In genomic region chr3:9942934-9943690, GRCh38 we compare ENCODE assay signal across 19 cellular contexts. TPM values are rescaled to one million over a fixed set of nuclear protein-coding genes. Genes with fewer than 3 reads are reported as not detected.
DNase-seq lines count a peak whose midpoint lies in the region; ATAC-seq and TF ChIP-seq lines count a peak whose summit lies in the region.
"Had no signal": no experiment of that assay in that cellular context is flagged by ENCODE, and none has a peak within 500 bp of the region (broad histone marks: within the 10 kb centered on the region; RNA-seq: fewer than 3 reads in every experiment).

No MANE protein-coding gene starts in this region.

- H3K23ac ChIP-seq in mesendoderm (ENCODE audit: low read length): no peak overlapping the region

- no peak for DNase-seq in activated CD4-positive, alpha-beta T cell treated with anti-CD3 and anti-CD28 coated beads, Interleukin-2, amount 10 ng/mL, durations not matched to agents 24 days and 14 days
- no peak for DNase-seq in activated CD4-positive, alpha-beta T cell treated with anti-CD3 and anti-CD28 coated beads, Interleukin-2, amount 50 U/mL, for 48 hours
- no peak for DNase-seq in CD8-positive, alpha-beta memory T cell
- DNase-seq in T-helper 17 cell: no peak
- no peak for DNase-seq in neural crest cell (ENCODE audit: low read depth, low spot score)
- no peak for DNase-seq in progenitor cell of endocrine pancreas (ENCODE audit: low spot score, unreplicated experiment)
- DNase-seq in mesendoderm: no peak
- DNase-seq: 8988T, GOT3, HFFc6, MG63, NCI-H1092, NCI-H146, NCI-H2081 treated with DMSO at 0.1 percent for 48 hours, NCI-H510A treated with DMSO at 0.1 percent for 48 hours, NCI-H82, PC-3 had no signal

- H3K27me3 Mint-ChIP-seq in activated CD4-positive, alpha-beta T cell treated with anti-CD3 and anti-CD28 coated beads, Interleukin-2, amount 10 ng/mL, durations not matched to agents 24 days and 14 days: no peaks in the 10 kb centered on the region
- no peaks in the 10 kb centered on the region for H3K27me3 Mint-ChIP-seq in CD8-positive, alpha-beta memory T cell
- no peaks in the 10 kb centered on the region for H3K27me3 Mint-ChIP-seq in T-helper 17 cell
- peaks cover 4% of the 10 kb centered on the region for H3K27me3 Mint-ChIP-seq in neural crest cell (ENCODE audit: low read depth)
- peaks cover 3% of the 10 kb centered on the region for H3K27me3 Mint-ChIP-seq in progenitor cell of endocrine pancreas

- no peaks in the 10 kb centered on the region for H3K9me3 Mint-ChIP-seq in activated CD4-positive, alpha-beta T cell treated with anti-CD3 and anti-CD28 coated beads, Interleukin-2, amount 10 ng/mL, durations not matched to agents 24 days and 14 days
- no peaks in the 10 kb centered on the region for H3K9me3 Mint-ChIP-seq in CD8-positive, alpha-beta memory T cell
- H3K9me3 Mint-ChIP-seq in neural crest cell (no peaks in the 10 kb centered on the region), progenitor cell of endocrine pancreas (ENCODE audit: low read depth) (no peaks in the 10 kb centered on the region)
- H3K9me3 Mint-ChIP-seq: HFFc6 had no signal

- no peak overlapping the region for H3K27ac ChIP-seq in CD8-positive, alpha-beta memory T cell (ENCODE audit: low read depth, low read length)
- no peak overlapping the region for H3K27ac ChIP-seq in mesendoderm (ENCODE audit: low read depth, low read length)
- H3K27ac ChIP-seq: BLaER1 treated with 17β-estradiol and CSF1 and Interleukin-3, amounts not matched to agents 10 nM and 100 nM had no signal

- H3K18ac ChIP-seq in mesendoderm (ENCODE audit: low read length): no peak overlapping the region

- H3K4me2 ChIP-seq in mesendoderm (ENCODE audit: low read length): no peak overlapping the region
- H3K4me2 ChIP-seq: BLaER1 treated with 17β-estradiol and CSF1 and Interleukin-3, amounts not matched to agents 10 nM and 100 nM had no signal

- H2BK120ac ChIP-seq in mesendoderm (ENCODE audit: low read depth, low read length): no peak overlapping the region

- H3K27ac Mint-ChIP-seq in activated CD4-positive, alpha-beta T cell treated with anti-CD3 and anti-CD28 coated beads, Interleukin-2, amount 10 ng/mL, durations not matched to agents 24 days and 14 days: peak overlapping the region; percentile 15
- peak overlapping the region in 6 of 8 donors; percentile 20 to 93 (median 58) for H3K27ac Mint-ChIP-seq in CD8-positive, alpha-beta memory T cell
- H3K27ac Mint-ChIP-seq in T-helper 17 cell: peak overlapping the region; percentile 54
- H3K27ac Mint-ChIP-seq in neural crest cell (ENCODE audit: unreplicated experiment): no peak overlapping the region
- no peak overlapping the region for H3K27ac Mint-ChIP-seq in progenitor cell of endocrine pancreas
- H3K27ac Mint-ChIP-seq: HFFc6 had no signal

- no peak overlapping the region for H2BK15ac ChIP-seq in mesendoderm (replicated peaks; ENCODE audit: low read depth)

- peaks cover 6% of the 10 kb centered on the region for H3K36me3 ChIP-seq in CD8-positive, alpha-beta memory T cell (ENCODE audit: insufficient read depth, low read length)
- no peaks in the 10 kb centered on the region for H3K36me3 ChIP-seq in mesendoderm (ENCODE audit: control insufficient read depth, insufficient read depth, low read length)
- H3K36me3 ChIP-seq: MG63 had no signal

- no peaks in the 10 kb centered on the region for H3K79me1 ChIP-seq in mesendoderm (ENCODE audit: low read length)

- intact Hi-C loops in activated CD4-positive, alpha-beta T cell treated with anti-CD3 and anti-CD28 coated beads, Interleukin-2, amount 10 ng/mL, durations not matched to agents 24 days and 14 days (cut with micrococcal nuclease): no loop called here

- no peak overlapping the region for H3K9ac ChIP-seq in mesendoderm (ENCODE audit: low read length)
- H3K9ac ChIP-seq: BLaER1 treated with 17β-estradiol and CSF1 and Interleukin-3, amounts not matched to agents 10 nM and 100 nM had no signal

- no peak overlapping the region for H4K8ac ChIP-seq in mesendoderm (ENCODE audit: low read depth, low read length)

- H3K27me3 ChIP-seq in CD8-positive, alpha-beta memory T cell (ENCODE audit: insufficient read depth, low read length, poor library complexity, severe bottlenecking): no peaks in the 10 kb centered on the region
- H3K27me3 ChIP-seq in mesendoderm (ENCODE audit: insufficient read depth, low read length, poor library complexity): no peaks in the 10 kb centered on the region
- H3K27me3 ChIP-seq: BLaER1 treated with 17β-estradiol and CSF1 and Interleukin-3, amounts not matched to agents 10 nM and 100 nM; MG63 had no signal

- H2AK5ac ChIP-seq in mesendoderm (ENCODE audit: low read length): no peak overlapping the region

- WGBS in mesendoderm (ENCODE audit: extremely low coverage, insufficient coverage, low lambda C conversion rate): no CpG with 5 or more reads among the region's 11 CpGs

- TF ChIP-seq CTCF in neural crest cell (conservative IDR thresholded peaks at IDR 0.05) (no peak), progenitor cell of endocrine pancreas (IDR thresholded peaks at IDR 0.05; ENCODE audit: unreplicated experiment) (no peak)

- no peaks in the 10 kb centered on the region for H3K9me3 ChIP-seq in CD8-positive, alpha-beta memory T cell (ENCODE audit: low read length)
- H3K9me3 ChIP-seq in T-helper 17 cell (ENCODE audit: control insufficient read depth, low read length, poor library complexity, severe bottlenecking): no peaks in the 10 kb centered on the region
- H3K9me3 ChIP-seq: MG63 had no signal

- no peak overlapping the region for H3K4ac ChIP-seq in mesendoderm (ENCODE audit: low read depth, low read length)

- H3K4me3 Mint-ChIP-seq in activated CD4-positive, alpha-beta T cell treated with anti-CD3 and anti-CD28 coated beads, Interleukin-2, amount 10 ng/mL, durations not matched to agents 24 days and 14 days: no peak overlapping the region
- peak overlapping the region in 1 of 7 donors; percentile 40 for H3K4me3 Mint-ChIP-seq in CD8-positive, alpha-beta memory T cell
- H3K4me3 Mint-ChIP-seq in T-helper 17 cell (no peak overlapping the region), neural crest cell (peak overlapping the region; percentile 39), progenitor cell of endocrine pancreas (ENCODE audit: low read depth) (no peak overlapping the region)
- H3K4me3 Mint-ChIP-seq: HFFc6 had no signal

- no peak overlapping the region for H2BK5ac ChIP-seq in mesendoderm (ENCODE audit: low read length)

- CTCF ChIA-PET in CD8-positive, alpha-beta memory T cell (lab: Charles Lee): interaction anchor here (1.2 to 2.0 kb wide), 3 partner anchors 10 to 287 kb away, joined by 3 to 10 read pairs (median 9); partner anchors contain the start of gene CRELD1

- H3K4me1 Mint-ChIP-seq in activated CD4-positive, alpha-beta T cell treated with anti-CD3 and anti-CD28 coated beads, Interleukin-2, amount 10 ng/mL, durations not matched to agents 24 days and 14 days: peaks cover 6% of the 10 kb centered on the region
- no peaks in the 10 kb centered on the region for H3K4me1 Mint-ChIP-seq in CD8-positive, alpha-beta memory T cell
- H3K4me1 Mint-ChIP-seq in T-helper 17 cell (peaks cover 2% of the 10 kb centered on the region), neural crest cell (peaks cover 8% of the 10 kb centered on the region), progenitor cell of endocrine pancreas (ENCODE audit: low read depth) (peaks cover 1% of the 10 kb centered on the region)

- POLR2A ChIA-PET in CD8-positive, alpha-beta memory T cell (lab: Charles Lee): no interaction called here

- H3K36me3 Mint-ChIP-seq in activated CD4-positive, alpha-beta T cell treated with anti-CD3 and anti-CD28 coated beads, Interleukin-2, amount 10 ng/mL, durations not matched to agents 24 days and 14 days (ENCODE audit: low read depth): peaks cover 29% of the 10 kb centered on the region
- H3K36me3 Mint-ChIP-seq in CD8-positive, alpha-beta memory T cell: peaks cover 0 to 42% (median 4%) of the 10 kb centered on the region in 3 donors
- H3K36me3 Mint-ChIP-seq in T-helper 17 cell (ENCODE audit: low read depth) (no peaks in the 10 kb centered on the region), neural crest cell (ENCODE audit: low read depth) (peaks cover 3% of the 10 kb centered on the region), progenitor cell of endocrine pancreas (ENCODE audit: insufficient read depth) (peaks cover 9% of the 10 kb centered on the region)

- no peak overlapping the region for H3K56ac ChIP-seq in mesendoderm (ENCODE audit: low read length)

- H3K4me3 ChIP-seq in CD8-positive, alpha-beta memory T cell (ENCODE audit: low read length): no peak overlapping the region
- no peak overlapping the region for H3K4me3 ChIP-seq in mesendoderm (ENCODE audit: low read length)
- H3K4me3 ChIP-seq: BLaER1 treated with 17β-estradiol and CSF1 and Interleukin-3, amounts not matched to agents 10 nM and 100 nM; MG63 had no signal

- no peak for ATAC-seq in T-helper 17 cell
- ATAC-seq in HG03460 (IDR thresholded peaks at IDR 0.05; ENCODE audit: unreplicated experiment): no peak
- ATAC-seq: PC-3 had no signal

- H3K4me1 ChIP-seq in CD8-positive, alpha-beta memory T cell (ENCODE audit: insufficient read depth, low read length): no peaks in the 10 kb centered on the region
- H3K4me1 ChIP-seq in mesendoderm (ENCODE audit: control insufficient read depth, low read depth, low read length): no peaks in the 10 kb centered on the region
- H3K4me1 ChIP-seq: BLaER1 treated with 17β-estradiol and CSF1 and Interleukin-3, amounts not matched to agents 10 nM and 100 nM had no signal

- no peak overlapping the region for H4K5ac ChIP-seq in mesendoderm (ENCODE audit: low read length)

- H3K79me2 ChIP-seq in mesendoderm (ENCODE audit: control insufficient read depth, insufficient read depth, low read length): no peaks in the 10 kb centered on the region

RNA-seq across cellular contexts. Expression of gene PRRT3, which starts 9.1 kb away (rescaled TPM):
- 11.8 and 13.5 TPM in 2 replicates for total RNA-seq in activated CD4-positive, alpha-beta T cell treated with anti-CD3 and anti-CD28 coated beads, Interleukin-2, amount 10 ng/mL, durations not matched to agents 24 days and 14 days
- 10 to 100 TPM; 12.1 to 12.3 TPM for total RNA-seq in CD8-positive, alpha-beta memory T cell
- 5.4 TPM for polyA plus RNA-seq in CD8-positive, alpha-beta memory T cell
- total RNA-seq in T-helper 17 cell (1 to 10 TPM; 5.8 to 5.9 TPM), neural crest cell (5.7 and 6.4 TPM in 2 replicates), progenitor cell of endocrine pancreas (10.4 and 11.4 TPM in 2 replicates)
- polyA plus RNA-seq in mesendoderm (2013, experiment 1 of 2): 2.7 TPM
- 2.6 TPM for polyA plus RNA-seq in mesendoderm (2013, experiment 2 of 2)

RNA-seq across cellular contexts. Expression of gene CRELD1, which starts 9.5 kb away (rescaled TPM):
- total RNA-seq in activated CD4-positive, alpha-beta T cell treated with anti-CD3 and anti-CD28 coated beads, Interleukin-2, amount 10 ng/mL, durations not matched to agents 24 days and 14 days: 22.7 and 23.4 TPM in 2 replicates
- total RNA-seq in CD8-positive, alpha-beta memory T cell: 10 to 100 TPM; 14.0 to 16.0 TPM
- polyA plus RNA-seq in CD8-positive, alpha-beta memory T cell: 24.5 TPM
- total RNA-seq in T-helper 17 cell (10 to 100 TPM; 15.5 to 20.0 TPM), neural crest cell (16.9 and 18.3 TPM in 2 replicates), progenitor cell of endocrine pancreas (57.1 and 60.3 TPM in 2 replicates)
- polyA plus RNA-seq in mesendoderm (2013, experiment 1 of 2): 2.8 TPM
- 3.3 TPM for polyA plus RNA-seq in mesendoderm (2013, experiment 2 of 2)

RNA-seq across cellular contexts. Expression of gene IL17RC, which starts 26.2 kb away (rescaled TPM):
- total RNA-seq in activated CD4-positive, alpha-beta T cell treated with anti-CD3 and anti-CD28 coated beads, Interleukin-2, amount 10 ng/mL, durations not matched to agents 24 days and 14 days: 0.28 and 0.42 TPM in 2 replicates
- total RNA-seq in CD8-positive, alpha-beta memory T cell: under 1 TPM; 0.20 to 0.31 TPM
- polyA plus RNA-seq in CD8-positive, alpha-beta memory T cell: 11.0 TPM
- under 1 TPM; 0.47 to 0.92 TPM for total RNA-seq in T-helper 17 cell
- 6.0 and 7.3 TPM in 2 replicates for total RNA-seq in neural crest cell
- 13.4 and 17.1 TPM in 2 replicates for total RNA-seq in progenitor cell of endocrine pancreas
- 4.5 TPM for polyA plus RNA-seq in mesendoderm (2013, experiment 1 of 2)
- polyA plus RNA-seq in mesendoderm (2013, experiment 2 of 2): 4.7 TPM

RNA-seq across cellular contexts. Expression of gene IL17RE, which starts 40.5 kb away (rescaled TPM):
- total RNA-seq in activated CD4-positive, alpha-beta T cell treated with anti-CD3 and anti-CD28 coated beads, Interleukin-2, amount 10 ng/mL, durations not matched to agents 24 days and 14 days: 1.1 TPM in 2 replicates
- 1 to 10 TPM in 1 of 2 experiments, under 1 TPM in 1; 0.47 to 1.2 TPM for total RNA-seq in CD8-positive, alpha-beta memory T cell
- polyA plus RNA-seq in CD8-positive, alpha-beta memory T cell: 1.2 TPM
- total RNA-seq in T-helper 17 cell (10 to 100 TPM; 10.1 to 12.4 TPM), neural crest cell (1.4 and 1.7 TPM in 2 replicates), progenitor cell of endocrine pancreas (4.9 and 7.0 TPM in 2 replicates)
- 6.0 TPM for polyA plus RNA-seq in mesendoderm (2013, experiment 1 of 2)
- 7.5 TPM for polyA plus RNA-seq in mesendoderm (2013, experiment 2 of 2)

RNA-seq across cellular contexts. Expression of gene EMC3, which starts 43.5 kb away (rescaled TPM):
- 41.4 and 42.1 TPM in 2 replicates for total RNA-seq in activated CD4-positive, alpha-beta T cell treated with anti-CD3 and anti-CD28 coated beads, Interleukin-2, amount 10 ng/mL, durations not matched to agents 24 days and 14 days
- 10 to 100 TPM; 56.3 to 56.8 TPM for total RNA-seq in CD8-positive, alpha-beta memory T cell
- 90.9 TPM for polyA plus RNA-seq in CD8-positive, alpha-beta memory T cell
- total RNA-seq in T-helper 17 cell (10 to 100 TPM; 41.8 to 60.6 TPM), neural crest cell (39.8 and 42.6 TPM in 2 replicates), progenitor cell of endocrine pancreas (38.6 and 42.1 TPM in 2 replicates)
- polyA plus RNA-seq in mesendoderm (2013, experiment 1 of 2): 29.5 TPM
- polyA plus RNA-seq in mesendoderm (2013, experiment 2 of 2): 27.8 TPM

Comparison
In these comparisons a context has a peak if more than half of its experiments do, and no peak if none do; other contexts are left out.
1. H3K27ac Mint-ChIP-seq: peak in activated CD4-positive, alpha-beta T cell treated with anti-CD3 and anti-CD28 coated beads, Interleukin-2, amount 10 ng/mL, durations not matched to agents 24 days and 14 days (single experiment), CD8-positive, alpha-beta memory T cell (6 of 8) and T-helper 17 cell (single experiment); none in neural crest cell (single experiment) and progenitor cell of endocrine pancreas (single experiment).